Comparison of ENCODE assay signal across 8 cellular contexts in the genomic region with DNA sequence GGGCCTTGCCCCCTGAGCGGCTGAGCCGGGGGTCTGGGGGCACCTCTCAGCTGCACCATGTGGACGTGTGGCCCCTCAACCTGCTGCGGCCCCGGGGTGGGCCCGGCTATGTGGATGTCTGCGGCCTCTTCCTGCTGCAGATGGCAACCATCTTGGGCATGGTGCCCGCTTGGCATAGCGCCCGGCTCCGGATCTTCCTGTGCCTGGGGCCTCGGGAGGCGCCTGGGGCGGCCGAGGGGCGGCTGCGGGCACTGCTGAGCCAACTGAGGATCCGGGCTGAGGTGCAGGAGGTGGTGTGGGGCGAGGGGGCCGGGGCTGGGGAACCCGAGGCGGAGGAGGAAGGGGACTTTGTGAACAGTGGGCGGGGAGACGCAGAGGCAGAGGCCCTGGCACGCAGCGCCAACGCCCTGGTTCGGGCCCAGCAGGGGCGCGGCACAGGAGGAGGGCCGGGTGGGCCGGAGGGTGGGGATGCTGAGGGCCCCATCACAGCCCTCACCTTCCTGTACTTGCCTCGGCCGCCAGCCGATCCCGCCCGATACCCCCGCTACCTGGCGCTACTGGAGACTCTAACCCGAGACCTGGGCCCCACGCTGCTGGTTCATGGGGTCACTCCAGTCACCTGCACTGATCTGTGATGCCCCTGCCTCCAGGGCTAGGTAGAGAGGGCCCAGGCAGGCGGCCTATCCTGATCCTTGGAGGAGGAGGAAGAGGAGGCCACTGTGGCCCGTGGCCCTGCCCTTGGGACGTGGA. TPM values are rescaled to one million over a fixed set of nuclear protein-coding genes. Genes with fewer than 3 reads are reported as not detected.
A peak's percentile ranks its signal among the peaks of the same experiment; 100 is the strongest.
DNase-seq lines count a peak whose midpoint lies in the region; ATAC-seq, FAIRE-seq and TF ChIP-seq lines count a peak whose summit lies in the region.

No MANE protein-coding gene starts in this region.

- H3K4me3 ChIP-seq in A549 = no peak overlapping the region
- H3K4me3 ChIP-seq in HEK293 (ENCODE audit: low read depth, low read length) = no peak overlapping the region

- H3K36me3 Mint-ChIP-seq in activated CD8-positive, alpha-beta T cell treated with anti-CD3 and anti-CD28 coated beads for 36 hours (ENCODE audit: low read depth) = peaks cover 5% of the 10 kb centered on the region

- no peak for DNase-seq in A549 (ENCODE audit: low read depth in 1 of 2, low spot score in 1 of 2)
- DNase-seq in activated CD8-positive, alpha-beta T cell treated with anti-CD3 and anti-CD28 coated beads for 36 hours = peak; percentile 54
- DNase-seq in frontal cortex (ENCODE audit: low spot score in 2 of 2) = peak; percentile 75 to 76
- DNase-seq in posterior vena cava (ENCODE audit: low spot score) = peak; percentile 95

- H3K27ac ChIP-seq in A549 = peak overlapping the region; percentile 95 to 98
- peak overlapping the region; percentile 86; the same call in 1 of the 2 replicates for H3K27ac ChIP-seq in HEK293 (ENCODE audit: extremely low read depth, low read depth, low read length)

- no peak for TF ChIP-seq EP300 in A549 (IDR thresholded peaks at IDR 0.05)

- 92% methylated on average over 26 of the region's 44 CpGs for WGBS in A549 (ENCODE audit: missing lambda C conversion rate)

- peaks cover 22% of the 10 kb centered on the region for H3K4me1 ChIP-seq in A549
- no peaks in the 10 kb centered on the region; the same call in 1 of the 2 replicates for H3K4me1 ChIP-seq in HEK293 (ENCODE audit: control insufficient read depth, insufficient read depth, low read length)

- intact Hi-C loops in activated CD8-positive, alpha-beta T cell treated with anti-CD3 and anti-CD28 coated beads for 36 hours (cut with micrococcal nuclease) = no loop called here
- intact Hi-C loops in posterior vena cava (cut with DNase I) = no loop called here

- ATAC-seq in A549 (no peak; a peak in 1 of 6 replicates), HG03025 (IDR thresholded peaks at IDR 0.05; ENCODE audit: low FRiP score, unreplicated experiment) (no peak), HG02642 (IDR thresholded peaks at IDR 0.05; ENCODE audit: poor library complexity, unreplicated experiment) (no peak), GM21717 (IDR thresholded peaks at IDR 0.05; ENCODE audit: unreplicated experiment) (no peak)
- ATAC-seq in activated CD8-positive, alpha-beta T cell treated with anti-CD3 and anti-CD28 coated beads for 36 hours = peak; percentile 63

- no peaks in the 10 kb centered on the region for H3K9me3 ChIP-seq in A549
- H3K9me3 ChIP-seq in HEK293 (ENCODE audit: control insufficient read depth, insufficient read depth, low read depth, low read length) = no peaks in the 10 kb centered on the region

- no peak for TF ChIP-seq POLR2A in A549 (IDR thresholded peaks at IDR 0.05; ENCODE audit: low read length)

- CTCF ChIA-PET in A549 (lab: Yijun Ruan, JAX) (interaction anchor here (1.0 to 5.3 kb wide), 3 partner anchors 9 to 14 kb away, joined by 3 to 44 read pairs (median 6); a partner anchor contains a TSS), HEK293 (lab: Yijun Ruan, JAX) (no interaction called here)
- CTCF ChIA-PET in activated CD8-positive, alpha-beta T cell treated with anti-CD3 and anti-CD28 coated beads for 36 hours (lab: Charles Lee) = no interaction called here

- no peak for TF ChIP-seq RAD21 in A549 (conservative IDR thresholded peaks at IDR 0.05 in 1 of 2, IDR thresholded peaks at IDR 0.05 in 1 of 2)

- H3K9me3 Mint-ChIP-seq in activated CD8-positive, alpha-beta T cell treated with anti-CD3 and anti-CD28 coated beads for 36 hours = no peaks in the 10 kb centered on the region

- H3K36me3 ChIP-seq in HEK293 (ENCODE audit: control insufficient read depth in 2 of 2, insufficient read depth in 1 of 2, low read length in 2 of 2) = peaks cover 7 to 14% of the 10 kb centered on the region in 2 experiments; a peak in 2 of 3 replicates

- peak overlapping the region; percentile 89 for H3K4me3 Mint-ChIP-seq in activated CD8-positive, alpha-beta T cell treated with anti-CD3 and anti-CD28 coated beads for 36 hours

- peaks cover 8% of the 10 kb centered on the region for H3K4me1 Mint-ChIP-seq in activated CD8-positive, alpha-beta T cell treated with anti-CD3 and anti-CD28 coated beads for 36 hours (ENCODE audit: low read depth)

- FAIRE-seq in A549 (lab: Jason Lieb, UNC) = no peak
- FAIRE-seq in frontal cortex (lab: Jason Lieb, UNC) = no peak

- no peaks in the 10 kb centered on the region for H3K27me3 Mint-ChIP-seq in activated CD8-positive, alpha-beta T cell treated with anti-CD3 and anti-CD28 coated beads for 36 hours

- POLR2A ChIA-PET in A549 (lab: Yijun Ruan, JAX) (interaction anchor here (0.8 to 1.0 kb wide), 3 partner anchors 9 to 160 kb away, joined by 3 to 4 read pairs (median 3); a partner anchor contains a TSS), HEK293 (lab: Yijun Ruan, JAX) (interaction anchor here (1.0 to 1.4 kb wide), 3 partner anchors 9 to 160 kb away, joined by 6 to 9 read pairs (median 7); a partner anchor contains a TSS)
- POLR2A ChIA-PET in activated CD8-positive, alpha-beta T cell treated with anti-CD3 and anti-CD28 coated beads for 36 hours (lab: Charles Lee) = interaction anchor here (0.8 to 1.6 kb wide), 5 partner anchors 9 to 23 kb away, joined by 3 to 7 read pairs (median 5); a partner anchor contains a TSS

- H3K4me2 ChIP-seq in A549 = peak overlapping the region; percentile 80

- peak overlapping the region; percentile 95 for H3K27ac Mint-ChIP-seq in activated CD8-positive, alpha-beta T cell treated with anti-CD3 and anti-CD28 coated beads for 36 hours

- TF ChIP-seq CTCF in A549 (IDR thresholded peaks at IDR 0.05) = no peak
- no peak for TF ChIP-seq CTCF in HEK293 (tag by site-specific recombination; IDR thresholded peaks at IDR 0.05)
- TF ChIP-seq CTCF in activated CD8-positive, alpha-beta T cell treated with anti-CD3 and anti-CD28 coated beads for 36 hours (IDR thresholded peaks at IDR 0.05) = no peak

TF ChIP-seq in A549, 52 proteins besides CTCF, POLR2A, EP300 and RAD21 (continues in another document):
- TF ChIP-seq BHLHE40 (IDR thresholded peaks at IDR 0.05; ENCODE audit: low read depth, low read length) (no peak), RARB (CRISPR knock-in tag; IDR thresholded peaks at IDR 0.05) (no peak), HEYL (CRISPR knock-in tag; IDR thresholded peaks at IDR 0.05) (no peak), EHMT2 (IDR thresholded peaks at IDR 0.05; ENCODE audit: low read depth) (no peak), CBX8 (IDR thresholded peaks at IDR 0.05) (no peak), SMC3 (IDR thresholded peaks at IDR 0.05) (no peak)

TF ChIP-seq in HEK293, 187 proteins besides CTCF, POLR2A, EP300 and RAD21 (continues in another document):
- TF ChIP-seq ZNF391 (tag by site-specific recombination; IDR thresholded peaks at IDR 0.05; ENCODE audit: borderline replicate concordance, low read depth) = no peak
- TF ChIP-seq KLF9 (tag by site-specific recombination; IDR thresholded peaks at IDR 0.05; ENCODE audit: low read depth) = no peak
- TF ChIP-seq GLI2 (tag by site-specific recombination; IDR thresholded peaks at IDR 0.05; ENCODE audit: borderline replicate concordance, low read depth) = no peak
- TF ChIP-seq ZFP3 (tag by site-specific recombination; IDR thresholded peaks at IDR 0.05; ENCODE audit: low read depth) = no peak
- TF ChIP-seq ZNF670 (tag by site-specific recombination; IDR thresholded peaks at IDR 0.05; ENCODE audit: low read depth) = no peak

RNA-seq across cellular contexts. Expression of a gene that starts 1.0 kb away (rescaled TPM):
- polyA plus RNA-seq in A549 (2011; rRNA removed) = 14.8 and 18.0 TPM in 2 replicates
- polyA plus RNA-seq in A549 (2012; cell fraction: cytosol; rRNA removed) = 40.0 and 46.3 TPM in 2 replicates
- polyA plus RNA-seq in A549 (2012; cell fraction: nucleus; rRNA removed) = 46.1 and 58.6 TPM in 2 replicates
- polyA plus RNA-seq in A549 (2017; fragmentation: RNase III; extraction: RNeasy Plus Mini Kit Qiagen cat#74134 plus additional on column Dnase treatment) = 38.2 to 38.5 TPM (median 38.3 TPM) in 3 replicates
- 11.3 and 11.6 TPM in 2 replicates for polyA minus RNA-seq in A549 (2011; rRNA and poly(A)+ RNA removed)
- total RNA-seq in activated CD8-positive, alpha-beta T cell treated with anti-CD3 and anti-CD28 coated beads for 36 hours = 10 to 100 TPM; 27.5 to 28.4 TPM
- 4.1 TPM for total RNA-seq in frontal cortex
- 10 to 100 TPM; 55.7 to 58.7 TPM for total RNA-seq in posterior vena cava

RNA-seq across cellular contexts. Expression of a gene that starts 8.8 kb away (rescaled TPM):
- polyA plus RNA-seq in A549 (2011; rRNA removed) (49.9 and 52.2 TPM in 2 replicates), A549 (2017; fragmentation: RNase III; extraction: RNeasy Plus Mini Kit Qiagen cat#74134 plus additional on column Dnase treatment) (153 to 194 TPM (median 182 TPM) in 3 replicates)
- 87.7 and 96.2 TPM in 2 replicates for polyA plus RNA-seq in A549 (2012; cell fraction: cytosol; rRNA removed)
- polyA plus RNA-seq in A549 (2012; cell fraction: nucleus; rRNA removed) = 252 and 279 TPM in 2 replicates
- polyA minus RNA-seq in A549 (2011; rRNA and poly(A)+ RNA removed) = 58.3 and 64.1 TPM in 2 replicates
- 100 to 1,000 TPM; 211 to 239 TPM for total RNA-seq in activated CD8-positive, alpha-beta T cell treated with anti-CD3 and anti-CD28 coated beads for 36 hours
- total RNA-seq in frontal cortex (23.2 TPM), posterior vena cava (10 to 100 TPM; 78.0 to 91.2 TPM)

RNA-seq across cellular contexts. Expression of a gene that starts 13.6 kb away (rescaled TPM):
- polyA plus RNA-seq in A549 (2011; rRNA removed) (6.2 and 7.0 TPM in 2 replicates), A549 (2017; fragmentation: RNase III; extraction: RNeasy Plus Mini Kit Qiagen cat#74134 plus additional on column Dnase treatment) (12.1 to 14.3 TPM (median 13.4 TPM) in 3 replicates)
- 12.3 and 17.1 TPM in 2 replicates for polyA plus RNA-seq in A549 (2012; cell fraction: cytosol; rRNA removed)
- polyA plus RNA-seq in A549 (2012; cell fraction: nucleus; rRNA removed) = 68.4 and 69.7 TPM in 2 replicates
- polyA minus RNA-seq in A549 (2011; rRNA and poly(A)+ RNA removed) = 11.3 and 17.6 TPM in 2 replicates
- total RNA-seq in activated CD8-positive, alpha-beta T cell treated with anti-CD3 and anti-CD28 coated beads for 36 hours = 10 to 100 TPM; 10.2 to 11.3 TPM
- total RNA-seq in frontal cortex (18.3 TPM), posterior vena cava (10 to 100 TPM; 15.6 to 22.8 TPM)

RNA-seq across cellular contexts. Expression of a gene that starts 23.4 kb away (rescaled TPM):
- 1.1 and 1.9 TPM in 2 replicates for polyA plus RNA-seq in A549 (2011; rRNA removed)
- 4.1 and 5.9 TPM in 2 replicates for polyA plus RNA-seq in A549 (2012; cell fraction: cytosol; rRNA removed)
- 4.9 and 7.9 TPM in 2 replicates for polyA plus RNA-seq in A549 (2012; cell fraction: nucleus; rRNA removed)
- polyA plus RNA-seq in A549 (2017; fragmentation: RNase III; extraction: RNeasy Plus Mini Kit Qiagen cat#74134 plus additional on column Dnase treatment) = 6.1 to 7.1 TPM (median 6.9 TPM) in 3 replicates
- polyA minus RNA-seq in A549 (2011; rRNA and poly(A)+ RNA removed) = 3.3 and 4.2 TPM in 2 replicates
- total RNA-seq in activated CD8-positive, alpha-beta T cell treated with anti-CD3 and anti-CD28 coated beads for 36 hours = 1 to 10 TPM; 2.1 to 2.2 TPM
- 3.7 TPM for total RNA-seq in frontal cortex
- total RNA-seq in posterior vena cava = 1 to 10 TPM; 2.7 to 3.3 TPM

RNA-seq across cellular contexts. Expression of a gene that starts 29.5 kb away (rescaled TPM):
- polyA plus RNA-seq in A549 (2011; rRNA removed) (0.17 and 0.26 TPM in 2 replicates), A549 (2017; fragmentation: RNase III; extraction: RNeasy Plus Mini Kit Qiagen cat#74134 plus additional on column Dnase treatment) (0.62 to 0.92 TPM (median 0.69 TPM) in 3 replicates)
- polyA plus RNA-seq in A549 (2012; cell fraction: cytosol; rRNA removed) = 1.2 and 1.4 TPM in 2 replicates
- polyA plus RNA-seq in A549 (2012; cell fraction: nucleus; rRNA removed) = 9.1 and 11.7 TPM in 2 replicates
- 0.44 and 0.91 TPM in 2 replicates for polyA minus RNA-seq in A549 (2011; rRNA and poly(A)+ RNA removed)
- total RNA-seq in activated CD8-positive, alpha-beta T cell treated with anti-CD3 and anti-CD28 coated beads for 36 hours = under 1 TPM in 1 of 2 experiments, not detected in 1; 0.25 TPM
- total RNA-seq in frontal cortex (11.0 TPM), posterior vena cava (1 to 10 TPM; 2.8 to 9.4 TPM)

Comparison
In these comparisons a context has a peak if more than half of its experiments do, and no peak if none do; other contexts are left out.
1. DNase-seq: peak in activated CD8-positive, alpha-beta T cell treated with anti-CD3 and anti-CD28 coated beads for 36 hours (single experiment), frontal cortex (2 of 2) and posterior vena cava (single experiment); none in A549 (0 of 2).